ENCODE assay signal across 8 cellular contexts in the genomic region with DNA sequence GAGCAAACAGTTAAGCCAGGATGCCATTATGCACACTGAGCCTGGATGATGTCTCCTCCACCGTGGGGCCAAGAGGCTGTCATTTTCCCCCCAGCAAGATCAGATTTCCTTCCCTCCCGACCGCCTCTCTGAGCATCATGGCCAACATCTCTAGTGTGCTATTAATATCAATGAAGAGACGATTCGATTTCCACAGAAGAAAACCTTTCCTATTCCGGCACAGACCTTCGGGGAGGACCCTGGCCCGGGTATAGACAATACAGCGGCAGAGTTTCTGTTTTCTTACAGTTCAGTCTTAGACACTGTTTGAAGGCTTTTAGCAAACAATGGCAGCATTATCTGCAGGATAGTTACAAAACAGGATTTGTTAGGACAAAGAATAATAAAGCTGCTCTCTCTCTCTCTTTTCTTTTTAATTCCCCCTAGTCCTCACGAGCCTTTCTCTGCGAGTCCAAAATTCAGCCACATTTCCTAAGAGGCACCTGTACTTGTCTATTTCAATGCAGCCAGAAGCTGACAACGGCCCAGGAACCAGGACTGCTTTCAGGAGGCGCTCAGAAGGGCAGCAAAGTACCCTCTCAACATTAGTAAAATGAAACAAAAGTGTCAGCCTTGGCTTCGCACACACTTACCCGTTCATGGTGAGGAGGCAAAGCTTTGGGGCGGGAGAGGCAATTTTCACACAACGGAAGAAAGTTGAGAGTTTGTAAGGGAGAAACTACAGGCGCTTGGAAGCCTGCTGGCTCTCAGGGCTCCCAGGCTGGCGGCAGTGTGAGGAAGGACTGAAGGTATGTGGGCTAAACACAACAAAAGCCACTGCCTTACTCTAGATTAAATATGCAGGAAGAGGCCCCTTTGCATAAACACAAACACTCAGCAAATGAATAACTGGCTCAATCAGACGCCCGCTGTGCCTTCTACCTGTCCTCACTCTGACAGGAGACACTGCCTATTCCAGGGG.
DNase-seq lines count a peak whose midpoint lies in the region; ATAC-seq and TF ChIP-seq lines count a peak whose summit lies in the region.

No MANE protein-coding gene starts in this region.

- peak overlapping the region; percentile 44 for H3K27ac ChIP-seq in upper lobe of right lung

- peaks cover 84% of the 10 kb centered on the region for H3K4me1 Mint-ChIP-seq in activated T-cell treated with anti-CD3 and anti-CD28 coated beads, Interleukin-2, amount 50 U/mL, for 24 hours (ENCODE audit: low read depth)
- H3K4me1 Mint-ChIP-seq in nephron progenitor cell, result peaks cover 94% of the 10 kb centered on the region

- H3K4me1 ChIP-seq in upper lobe of right lung, result peaks cover 3% of the 10 kb centered on the region

- DNase-seq in NCI-H1417 (lab: John Stamatoyannopoulos, UW) (peak; percentile 3 to 41 (median 26)), NCI-H1417 treated with DMSO at 0.1 percent for 48 hours (lab: John Stamatoyannopoulos, UW) (no peak), globus pallidus (ENCODE audit: low spot score) (peak; percentile 80), nephron progenitor cell (peak; percentile 34), upper lobe of right lung (no peak), NCI-H446 treated with DMSO at 0.1 percent for 48 hours (lab: John Stamatoyannopoulos, UW) (no peak)
- peak; percentile 70 for DNase-seq in activated T-cell treated with anti-CD3 and anti-CD28 coated beads, Interleukin-2, amount 50 U/mL, for 24 hours

- ATAC-seq in upper lobe of right lung (peak; percentile 69), HG03045 (IDR thresholded peaks at IDR 0.05; ENCODE audit: unreplicated experiment) (no peak)

- TF ChIP-seq CTCF in nephron progenitor cell (IDR thresholded peaks at IDR 0.05) (no peak), upper lobe of right lung (IDR thresholded peaks at IDR 0.05) (no peak)

- peak overlapping the region; percentile 49 for H3K4me3 ChIP-seq in upper lobe of right lung

- H3K27me3 Mint-ChIP-seq in activated T-cell treated with anti-CD3 and anti-CD28 coated beads, Interleukin-2, amount 50 U/mL, for 24 hours, result no peaks in the 10 kb centered on the region
- H3K27me3 Mint-ChIP-seq in nephron progenitor cell (ENCODE audit: low read depth, poor library complexity), result peaks cover 3% of the 10 kb centered on the region

- no peaks in the 10 kb centered on the region for H3K9me3 Mint-ChIP-seq in activated T-cell treated with anti-CD3 and anti-CD28 coated beads, Interleukin-2, amount 50 U/mL, for 24 hours
- no peaks in the 10 kb centered on the region for H3K9me3 Mint-ChIP-seq in nephron progenitor cell

- peak overlapping the region; percentile 98 for H3K27ac Mint-ChIP-seq in activated T-cell treated with anti-CD3 and anti-CD28 coated beads, Interleukin-2, amount 50 U/mL, for 24 hours
- H3K27ac Mint-ChIP-seq in nephron progenitor cell, result peak overlapping the region; percentile 99

- H3K4me3 Mint-ChIP-seq in activated T-cell treated with anti-CD3 and anti-CD28 coated beads, Interleukin-2, amount 50 U/mL, for 24 hours, result peak overlapping the region; percentile 88
- peak overlapping the region; percentile 87 for H3K4me3 Mint-ChIP-seq in nephron progenitor cell

- no peaks in the 10 kb centered on the region for H3K9me3 ChIP-seq in upper lobe of right lung

- H3K36me3 Mint-ChIP-seq in activated T-cell treated with anti-CD3 and anti-CD28 coated beads, Interleukin-2, amount 50 U/mL, for 24 hours (ENCODE audit: low read depth), result peaks cover 33% of the 10 kb centered on the region
- peaks cover 4% of the 10 kb centered on the region for H3K36me3 Mint-ChIP-seq in nephron progenitor cell (ENCODE audit: low read depth)

- intact Hi-C loops in upper lobe of right lung (cut with DNase I), result no loop called here

- H3K27me3 ChIP-seq in upper lobe of right lung, result no peaks in the 10 kb centered on the region

- H3K36me3 ChIP-seq in upper lobe of right lung, result no peaks in the 10 kb centered on the region

Comparison
In these comparisons a context has a peak if more than half of its experiments do, and no peak if none do; other contexts are left out.
1. DNase-seq: peak in NCI-H1417 (3 of 3), activated T-cell treated with anti-CD3 and anti-CD28 coated beads, Interleukin-2, amount 50 U/mL, for 24 hours (single experiment), globus pallidus (single experiment) and nephron progenitor cell (single experiment); none in NCI-H1417 treated with DMSO at 0.1 percent for 48 hours (single experiment), upper lobe of right lung (single experiment) and NCI-H446 treated with DMSO at 0.1 percent for 48 hours (single experiment).